Comparison of ENCODE assay signal across 11 cellular contexts in genomic region chr3:52270252-52270754, GRCh38. TPM values are rescaled to one million over a fixed set of nuclear protein-coding genes. Genes with fewer than 3 reads are reported as not detected.
A peak's percentile ranks its signal among the peaks of the same experiment; 100 is the strongest.
DNase-seq lines count a peak whose midpoint lies in the region; ATAC-seq and TF ChIP-seq lines count a peak whose summit lies in the region.
"Had no signal": no experiment of that assay in that cellular context is flagged by ENCODE, and none has a peak within 500 bp of the region (broad histone marks: within the 10 kb centered on the region; RNA-seq: fewer than 3 reads in every experiment).

No MANE protein-coding gene starts in this region.

- CTCF ChIA-PET in activated CD8-positive, alpha-beta T cell treated with anti-CD3 and anti-CD28 coated beads, Interleukin-2, amount 10 ng/mL, durations not matched to agents 7 days and 5 days (lab: Charles Lee): interaction anchor here (0.7 to 3.5 kb wide), 18 partner anchors 7 to 69 kb away, joined by 3 to 44 read pairs (median 6); no protein-coding TSS in a partner anchor

- TF ChIP-seq EP300 in gastroesophageal sphincter (IDR thresholded peaks at IDR 0.05): no peak

- POLR2A ChIA-PET in activated CD8-positive, alpha-beta T cell treated with anti-CD3 and anti-CD28 coated beads, Interleukin-2, amount 10 ng/mL, durations not matched to agents 7 days and 5 days (lab: Charles Lee): interaction anchor here (0.6 to 3.4 kb wide), 7 partner anchors 9 to 48 kb away, joined by 3 to 22 read pairs (median 4); partner anchors contain the start of genes TWF2 and WDR82

- no peak for TF ChIP-seq POLR2A in gastroesophageal sphincter (IDR thresholded peaks at IDR 0.05)
- no peak for TF ChIP-seq POLR2A in gastrocnemius medialis (IDR thresholded peaks at IDR 0.05)

- peaks cover 89% of the 10 kb centered on the region for H3K36me3 Mint-ChIP-seq in activated CD8-positive, alpha-beta T cell treated with anti-CD3 and anti-CD28 coated beads, Interleukin-2, amount 10 ng/mL, durations not matched to agents 7 days and 5 days (ENCODE audit: low read depth)

- DNase-seq in HL-60 (ENCODE audit: low read depth in 1 of 2, low spot score in 1 of 2): peak in 1 of 2 experiments; percentile 30
- DNase-seq in activated CD8-positive, alpha-beta T cell treated with anti-CD3 and anti-CD28 coated beads, Interleukin-2, amount 10 ng/mL, durations not matched to agents 7 days and 5 days: no peak
- DNase-seq in gastrocnemius medialis: no peak
- no peak for DNase-seq in LoVo (ENCODE audit: low spot score)
- no peak for DNase-seq in foreskin fibroblast
- DNase-seq: cerebellar nuclear complex, OCI-M1, retina had no signal

- no peaks in the 10 kb centered on the region for H3K27me3 Mint-ChIP-seq in activated CD8-positive, alpha-beta T cell treated with anti-CD3 and anti-CD28 coated beads, Interleukin-2, amount 10 ng/mL, durations not matched to agents 7 days and 5 days (ENCODE audit: low read depth)

- H3K9me3 ChIP-seq in gastroesophageal sphincter (no peaks in the 10 kb centered on the region), gastrocnemius medialis (no peaks in the 10 kb centered on the region)

- in situ Hi-C loops in gastrocnemius medialis (cut with MboI; ENCODE audit: low sequenced_read_pairs in 4 of 4): no loop called here

- no peaks in the 10 kb centered on the region for H3K9me3 Mint-ChIP-seq in activated CD8-positive, alpha-beta T cell treated with anti-CD3 and anti-CD28 coated beads, Interleukin-2, amount 10 ng/mL, durations not matched to agents 7 days and 5 days (ENCODE audit: insufficient read depth)

- peak overlapping the region; percentile 44 for H3K27ac ChIP-seq in HL-60 (replicated peaks)
- peak overlapping the region in 3 of 4 donors; percentile 67 to 92 (median 69) for H3K27ac ChIP-seq in gastroesophageal sphincter
- peak overlapping the region; percentile 39 to 64 (median 47) for H3K27ac ChIP-seq in gastrocnemius medialis

- H3K4me3 ChIP-seq in HL-60 (replicated peaks; ENCODE audit: insufficient read depth, low read length) (no peak overlapping the region), gastroesophageal sphincter (no peak overlapping the region), gastrocnemius medialis (no peak overlapping the region), foreskin fibroblast (ENCODE audit: low read depth in 1 of 2, low read length in 2 of 2) (no peak overlapping the region)

- 16 to 31% methylated on average over 6 to 8 of the region's 9 CpGs for WGBS in gastroesophageal sphincter (ENCODE audit: low coverage in 1 of 2), 2 donors

- peak overlapping the region; percentile 96 for H3K27ac Mint-ChIP-seq in activated CD8-positive, alpha-beta T cell treated with anti-CD3 and anti-CD28 coated beads, Interleukin-2, amount 10 ng/mL, durations not matched to agents 7 days and 5 days

- peaks cover 84% of the 10 kb centered on the region for H3K4me1 Mint-ChIP-seq in activated CD8-positive, alpha-beta T cell treated with anti-CD3 and anti-CD28 coated beads, Interleukin-2, amount 10 ng/mL, durations not matched to agents 7 days and 5 days (ENCODE audit: low read depth)

- no peak for TF ChIP-seq CTCF in HL-60 (IDR thresholded peaks at IDR 0.05; ENCODE audit: insufficient read depth, low read length)
- no peak for TF ChIP-seq CTCF in gastroesophageal sphincter (IDR thresholded peaks at IDR 0.05)
- TF ChIP-seq CTCF in gastrocnemius medialis (IDR thresholded peaks at IDR 0.05 in 4 of 5, conservative IDR thresholded peaks at IDR 0.05 in 1 of 5): no peak
- TF ChIP-seq CTCF in foreskin fibroblast (IDR thresholded peaks at IDR 0.05; ENCODE audit: low read depth, low read length): no peak

- ATAC-seq in activated CD8-positive, alpha-beta T cell treated with anti-CD3 and anti-CD28 coated beads, Interleukin-2, amount 10 ng/mL, durations not matched to agents 7 days and 5 days: no peak
- peak; percentile 28 for ATAC-seq in gastroesophageal sphincter
- ATAC-seq in gastrocnemius medialis: peak in 1 of 2 donors; percentile 30
- ATAC-seq in GM18907 (IDR thresholded peaks at IDR 0.05; ENCODE audit: unreplicated experiment): no peak
- ATAC-seq in GM19328 (IDR thresholded peaks at IDR 0.05; ENCODE audit: unreplicated experiment): no peak

- peaks cover 4 to 79% (median 30%) of the 10 kb centered on the region in 3 donors for H3K4me1 ChIP-seq in gastroesophageal sphincter
- H3K4me1 ChIP-seq in gastrocnemius medialis: peaks cover 48 to 57% of the 10 kb centered on the region in 2 donors

- H3K36me3 ChIP-seq in gastroesophageal sphincter (peaks cover 2 to 58% of the 10 kb centered on the region in 2 donors), gastrocnemius medialis (peaks cover 4 to 49% of the 10 kb centered on the region in 2 donors)

- no peaks in the 10 kb centered on the region for H3K27me3 ChIP-seq in HL-60 (ENCODE audit: insufficient read depth, poor library complexity, severe bottlenecking)
- no peaks in the 10 kb centered on the region for H3K27me3 ChIP-seq in gastroesophageal sphincter
- H3K27me3 ChIP-seq in gastrocnemius medialis: no peaks in the 10 kb centered on the region

- intact Hi-C loops in gastrocnemius medialis (cut with DNase I; ENCODE audit: low total_unique reads): loop anchor here (10.0 kb wide), 1 partner anchor 216 kb away; the partner anchor contains the start of gene DUSP7

- peak overlapping the region; percentile 84 for H3K4me3 Mint-ChIP-seq in activated CD8-positive, alpha-beta T cell treated with anti-CD3 and anti-CD28 coated beads, Interleukin-2, amount 10 ng/mL, durations not matched to agents 7 days and 5 days

RNA-seq across cellular contexts. Expression of gene WDR82, which starts 8.1 kb away (rescaled TPM):
- 100 to 1,000 TPM; 131 TPM for total RNA-seq in activated CD8-positive, alpha-beta T cell treated with anti-CD3 and anti-CD28 coated beads, Interleukin-2, amount 10 ng/mL, durations not matched to agents 7 days and 5 days
- 10 to 100 TPM; 63.7 to 92.0 (median 86.7) TPM for total RNA-seq in gastroesophageal sphincter
- total RNA-seq in gastrocnemius medialis: 10 to 100 TPM; 54.1 to 64.9 (median 59.3) TPM

RNA-seq across cellular contexts. Expression of gene GLYCTK, which starts 17.3 kb away (rescaled TPM):
- 10 to 100 TPM; 24.7 to 25.6 TPM for total RNA-seq in activated CD8-positive, alpha-beta T cell treated with anti-CD3 and anti-CD28 coated beads, Interleukin-2, amount 10 ng/mL, durations not matched to agents 7 days and 5 days
- total RNA-seq in gastroesophageal sphincter (1 to 10 TPM; 2.6 to 7.7 (median 3.1) TPM), gastrocnemius medialis (10 to 100 TPM in 1 of 4 donors, 1 to 10 TPM in 3; 5.1 to 11.2 (median 7.7) TPM)

RNA-seq across cellular contexts. Expression of gene PPM1M, which starts 24.7 kb away (rescaled TPM):
- 10 to 100 TPM; 90.7 to 91.9 TPM for total RNA-seq in activated CD8-positive, alpha-beta T cell treated with anti-CD3 and anti-CD28 coated beads, Interleukin-2, amount 10 ng/mL, durations not matched to agents 7 days and 5 days
- total RNA-seq in gastroesophageal sphincter: 10 to 100 TPM; 20.3 to 36.6 (median 29.9) TPM
- total RNA-seq in gastrocnemius medialis: 1 to 10 TPM in 3 of 4 donors, under 1 TPM in 1; 0.97 to 5.2 (median 3.5) TPM

RNA-seq across cellular contexts. Expression of gene TWF2, which starts 31.3 kb away (rescaled TPM):
- total RNA-seq in activated CD8-positive, alpha-beta T cell treated with anti-CD3 and anti-CD28 coated beads, Interleukin-2, amount 10 ng/mL, durations not matched to agents 7 days and 5 days: 100 to 1,000 TPM; 154 to 162 TPM
- total RNA-seq in gastroesophageal sphincter: 10 to 100 TPM; 46.8 to 79.5 (median 69.2) TPM
- 100 to 1,000 TPM in 3 of 4 donors, 10 to 100 TPM in 1; 99.2 to 222 (median 168) TPM for total RNA-seq in gastrocnemius medialis

RNA-seq across cellular contexts. Expression of gene TLR9, which starts 44.9 kb away (rescaled TPM):
- total RNA-seq in activated CD8-positive, alpha-beta T cell treated with anti-CD3 and anti-CD28 coated beads, Interleukin-2, amount 10 ng/mL, durations not matched to agents 7 days and 5 days: under 1 TPM; 0.52 to 0.79 TPM
- total RNA-seq in gastroesophageal sphincter (not detected), gastrocnemius medialis (under 1 TPM in 3 of 4 donors, not detected in 1; 0.07 to 0.41 (median 0.13) TPM)
